In the genomic region with DNA sequence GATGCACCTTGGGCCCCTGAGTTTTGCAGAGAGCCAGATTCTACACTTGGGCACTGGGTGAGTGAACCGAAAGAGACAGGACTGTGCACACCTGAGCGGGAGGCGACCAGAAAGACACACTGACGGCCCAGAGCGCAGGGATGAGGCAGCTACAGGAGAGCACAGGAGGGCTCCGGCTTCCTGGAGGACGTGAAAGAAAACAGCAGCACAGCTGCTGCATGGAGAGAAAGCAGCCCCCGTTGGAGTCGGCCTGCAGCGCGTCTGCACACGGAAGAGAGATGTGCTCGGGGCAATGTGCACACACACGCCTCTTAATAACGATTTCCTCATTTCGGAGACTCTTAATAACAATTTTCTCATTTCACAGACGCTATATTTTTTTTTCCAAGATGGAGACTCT, we compare ENCODE assay signal across 27 cellular contexts.
"Had no signal": no experiment of that assay in that cellular context is flagged by ENCODE, and none has a peak within 500 bp of the region (broad histone marks: within the 10 kb centered on the region; RNA-seq: fewer than 3 reads in every experiment).

No MANE protein-coding gene starts in this region.

- H3K4me3 Mint-ChIP-seq: central memory CD8-positive, alpha-beta T cell; immature natural killer cell; nephron progenitor cell had no signal

- DNase-seq: effector memory CD4-positive, alpha-beta T cell; glutamatergic neuron; immature natural killer cell; left cardiac atrium; left ventricle myocardium inferior; mesenchymal stem cell; midbrain; nephron progenitor cell; nucleus accumbens; ovary; retina; spleen; stimulated activated CD4-positive, alpha-beta T cell treated with anti-CD3 and anti-CD28 coated beads, Interleukin-15, amount 100 ng/mL, for 24 hours; stimulated activated CD4-positive, alpha-beta T cell treated with anti-CD3 and anti-CD28 coated beads, Interleukin-1b, Interleukin-23, amount 100 ng/mL, for 48 hours; stimulated activated CD4-positive, alpha-beta T cell treated with anti-CD3 and anti-CD28 coated beads, Interleukin-4, amount 100 ng/mL, for 24 hours; stimulated activated naive CD4-positive, alpha-beta T cell; stomach; substantia nigra; transverse colon had no signal

- H3K9me3 ChIP-seq: esophagus muscularis mucosa, gastroesophageal sphincter, ovary, spleen, stomach, thoracic aorta, transverse colon had no signal

- H3K27me3 ChIP-seq: esophagus muscularis mucosa, gastroesophageal sphincter, ovary, stomach, transverse colon had no signal

- H3K4me1 ChIP-seq: esophagus muscularis mucosa, gastroesophageal sphincter, left ventricle myocardium inferior, spleen, stomach had no signal

- H3K4me3 ChIP-seq: esophagus muscularis mucosa, gastroesophageal sphincter, left ventricle myocardium inferior, lung, ovary, spleen, stomach, thoracic aorta, transverse colon had no signal

- H3K36me3 Mint-ChIP-seq: immature natural killer cell had no signal

- H3K27ac Mint-ChIP-seq: immature natural killer cell, nephron progenitor cell, progenitor cell of endocrine pancreas had no signal

- H3K9me3 Mint-ChIP-seq: central memory CD8-positive, alpha-beta T cell; immature natural killer cell; nephron progenitor cell had no signal

- H3K27me3 Mint-ChIP-seq: central memory CD8-positive, alpha-beta T cell; progenitor cell of endocrine pancreas had no signal

- H3K36me3 ChIP-seq: esophagus muscularis mucosa, gastroesophageal sphincter, left ventricle myocardium inferior, ovary, spleen, stomach, thoracic aorta, transverse colon had no signal

- H3K27ac ChIP-seq: epithelial cell of prostate, esophagus muscularis mucosa, gastroesophageal sphincter, left ventricle myocardium inferior, ovary, spleen, stomach, thoracic aorta, transverse colon had no signal

- H3K4me1 Mint-ChIP-seq: central memory CD8-positive, alpha-beta T cell; immature natural killer cell had no signal

- ATAC-seq: gastroesophageal sphincter, left cardiac atrium, sciatic nerve had no signal
